Comparison of ENCODE assay signal across 21 cellular contexts in genomic region chr3:50095352-50095998, GRCh38. TPM values are rescaled to one million over a fixed set of nuclear protein-coding genes. Genes with fewer than 3 reads are reported as not detected.
DNase-seq lines count a peak whose midpoint lies in the region; ATAC-seq, FAIRE-seq and TF ChIP-seq lines count a peak whose summit lies in the region.
"Had no signal": no experiment of that assay in that cellular context is flagged by ENCODE, and none has a peak within 500 bp of the region (broad histone marks: within the 10 kb centered on the region; RNA-seq: fewer than 3 reads in every experiment).

No MANE protein-coding gene starts in this region.

- H4K20me1 ChIP-seq in GM23248 (ENCODE audit: insufficient read depth), result peaks cover under 1% of the 10 kb centered on the region

- H3K4me3 ChIP-seq in GM23248, result no peak overlapping the region
- H3K4me3 ChIP-seq: psoas muscle, SK-N-MC, thyroid gland had no signal

- no peaks in the 10 kb centered on the region for H3K9me2 ChIP-seq in GM23248 (ENCODE audit: insufficient read depth)

- H3K4me1 ChIP-seq in GM23248 (ENCODE audit: insufficient read depth), result peaks cover 15% of the 10 kb centered on the region

- peaks cover 53% of the 10 kb centered on the region for H3F3A ChIP-seq in GM23248 (ENCODE audit: insufficient read depth)

- H3K27ac Mint-ChIP-seq in activated CD8-positive, alpha-beta T cell treated with anti-CD3 and anti-CD28 coated beads for 36 hours, result peak overlapping the region; percentile 46
- no peak overlapping the region for H3K27ac Mint-ChIP-seq in activated CD8-positive, alpha-beta T cell treated with anti-CD3 and anti-CD28 coated beads, Interleukin-2, amount 10 ng/mL, durations not matched to agents 7 days and 5 days
- H3K27ac Mint-ChIP-seq in central memory CD8-positive, alpha-beta T cell (ENCODE audit: low read depth), result peak overlapping the region; percentile 38
- H3K27ac Mint-ChIP-seq in naive thymus-derived CD8-positive, alpha-beta T cell, result peak overlapping the region in 8 of 10 donors; percentile 8 to 75 (median 46)
- H3K27ac Mint-ChIP-seq: memory B cell had no signal

- no peak for ATAC-seq in activated CD8-positive, alpha-beta T cell treated with anti-CD3 and anti-CD28 coated beads for 36 hours
- ATAC-seq in activated CD8-positive, alpha-beta T cell treated with anti-CD3 and anti-CD28 coated beads, Interleukin-2, amount 10 ng/mL, durations not matched to agents 7 days and 5 days, result no peak
- no peak for ATAC-seq in central memory CD8-positive, alpha-beta T cell (replicated peaks; ENCODE audit: extremely low read depth, poor library complexity, severe bottlenecking)
- no peak for ATAC-seq in naive thymus-derived CD8-positive, alpha-beta T cell
- ATAC-seq: psoas muscle had no signal

- no peak overlapping the region for H3K9ac ChIP-seq in GM23248

- peak overlapping the region; percentile 5 for H3K27ac ChIP-seq in GM23248
- H3K27ac ChIP-seq: psoas muscle, SK-N-MC, thyroid gland had no signal

- CTCF ChIA-PET in activated CD8-positive, alpha-beta T cell treated with anti-CD3 and anti-CD28 coated beads for 36 hours (lab: Charles Lee), result interaction anchor here (0.9 to 2.2 kb wide), 5 partner anchors 8 to 151 kb away, joined by 3 to 8 read pairs (median 3); no protein-coding TSS in a partner anchor
- CTCF ChIA-PET in activated CD8-positive, alpha-beta T cell treated with anti-CD3 and anti-CD28 coated beads, Interleukin-2, amount 10 ng/mL, durations not matched to agents 7 days and 5 days (lab: Charles Lee), result interaction anchor here (1.0 kb wide), 1 partner anchor 26 kb away, joined by 3 read pairs; no protein-coding TSS in a partner anchor

- intact Hi-C loops in activated CD8-positive, alpha-beta T cell treated with anti-CD3 and anti-CD28 coated beads for 36 hours (cut with micrococcal nuclease), result no loop called here

- no peak for DNase-seq in activated CD8-positive, alpha-beta T cell treated with anti-CD3 and anti-CD28 coated beads for 36 hours
- DNase-seq in activated CD8-positive, alpha-beta T cell treated with anti-CD3 and anti-CD28 coated beads, Interleukin-2, amount 10 ng/mL, durations not matched to agents 7 days and 5 days, result no peak
- DNase-seq in GM23248 (peak; percentile 41), NCI-H2107 (lab: John Stamatoyannopoulos, UW) (no peak), AG08395 (ENCODE audit: low spot score) (no peak), HTR-8/SVneo (ENCODE audit: insufficient read length, low spot score) (no peak)
- DNase-seq in central memory CD8-positive, alpha-beta T cell (ENCODE audit: low spot score in 2 of 2), result no peak
- DNase-seq in naive thymus-derived CD8-positive, alpha-beta T cell, result no peak
- DNase-seq: activated CD4-positive, alpha-beta T cell treated with anti-CD3 and anti-CD28 coated beads for 48 hours; activated T-cell treated with anti-CD3 and anti-CD28 coated beads, Interleukin-2, amount 50 U/mL, for 48 hours; amygdala; C1 segment of cervical spinal cord; islet precursor cell; NCI-H1930; NCI-H446; psoas muscle; stimulated activated CD8-positive, alpha-beta memory T cell treated with anti-CD3 and anti-CD28 coated beads, Interleukin-4, amount 100 ng/mL, for 48 hours; thyroid gland had no signal

- H3K27me3 Mint-ChIP-seq in activated CD8-positive, alpha-beta T cell treated with anti-CD3 and anti-CD28 coated beads for 36 hours, result no peaks in the 10 kb centered on the region
- H3K27me3 Mint-ChIP-seq in activated CD8-positive, alpha-beta T cell treated with anti-CD3 and anti-CD28 coated beads, Interleukin-2, amount 10 ng/mL, durations not matched to agents 7 days and 5 days (ENCODE audit: low read depth), result no peaks in the 10 kb centered on the region
- H3K27me3 Mint-ChIP-seq in central memory CD8-positive, alpha-beta T cell, result no peaks in the 10 kb centered on the region
- H3K27me3 Mint-ChIP-seq in naive thymus-derived CD8-positive, alpha-beta T cell, result no peaks in the 10 kb centered on the region
- H3K27me3 Mint-ChIP-seq: memory B cell had no signal

- no peak for TF ChIP-seq CTCF in activated CD8-positive, alpha-beta T cell treated with anti-CD3 and anti-CD28 coated beads for 36 hours (IDR thresholded peaks at IDR 0.05)

- no peak for FAIRE-seq in HTR-8/SVneo (lab: Jason Lieb, UNC)

- no peaks in the 10 kb centered on the region for H3K9me3 Mint-ChIP-seq in activated CD8-positive, alpha-beta T cell treated with anti-CD3 and anti-CD28 coated beads for 36 hours
- H3K9me3 Mint-ChIP-seq in activated CD8-positive, alpha-beta T cell treated with anti-CD3 and anti-CD28 coated beads, Interleukin-2, amount 10 ng/mL, durations not matched to agents 7 days and 5 days (ENCODE audit: insufficient read depth), result no peaks in the 10 kb centered on the region
- H3K9me3 Mint-ChIP-seq in central memory CD8-positive, alpha-beta T cell, result no peaks in the 10 kb centered on the region
- no peaks in the 10 kb centered on the region for H3K9me3 Mint-ChIP-seq in naive thymus-derived CD8-positive, alpha-beta T cell
- H3K9me3 Mint-ChIP-seq: memory B cell, neural crest cell had no signal

- H3K4me3 Mint-ChIP-seq in activated CD8-positive, alpha-beta T cell treated with anti-CD3 and anti-CD28 coated beads for 36 hours, result no peak overlapping the region
- no peak overlapping the region for H3K4me3 Mint-ChIP-seq in activated CD8-positive, alpha-beta T cell treated with anti-CD3 and anti-CD28 coated beads, Interleukin-2, amount 10 ng/mL, durations not matched to agents 7 days and 5 days
- H3K4me3 Mint-ChIP-seq in central memory CD8-positive, alpha-beta T cell, result no peak overlapping the region
- H3K4me3 Mint-ChIP-seq in naive thymus-derived CD8-positive, alpha-beta T cell, result no peak overlapping the region
- H3K4me3 Mint-ChIP-seq: memory B cell had no signal

- H3K4me1 Mint-ChIP-seq in activated CD8-positive, alpha-beta T cell treated with anti-CD3 and anti-CD28 coated beads for 36 hours (ENCODE audit: low read depth), result peaks cover 32% of the 10 kb centered on the region
- H3K4me1 Mint-ChIP-seq in activated CD8-positive, alpha-beta T cell treated with anti-CD3 and anti-CD28 coated beads, Interleukin-2, amount 10 ng/mL, durations not matched to agents 7 days and 5 days (ENCODE audit: low read depth), result peaks cover 19% of the 10 kb centered on the region
- H3K4me1 Mint-ChIP-seq in central memory CD8-positive, alpha-beta T cell, result peaks cover 37% of the 10 kb centered on the region
- peaks cover 17 to 45% (median 36%) of the 10 kb centered on the region in 4 donors for H3K4me1 Mint-ChIP-seq in naive thymus-derived CD8-positive, alpha-beta T cell

- H3K36me3 Mint-ChIP-seq in activated CD8-positive, alpha-beta T cell treated with anti-CD3 and anti-CD28 coated beads for 36 hours (ENCODE audit: low read depth), result peaks cover 63% of the 10 kb centered on the region
- H3K36me3 Mint-ChIP-seq in activated CD8-positive, alpha-beta T cell treated with anti-CD3 and anti-CD28 coated beads, Interleukin-2, amount 10 ng/mL, durations not matched to agents 7 days and 5 days (ENCODE audit: low read depth), result peaks cover 76% of the 10 kb centered on the region
- peaks cover 93% of the 10 kb centered on the region for H3K36me3 Mint-ChIP-seq in central memory CD8-positive, alpha-beta T cell (ENCODE audit: insufficient read depth)
- H3K36me3 Mint-ChIP-seq in naive thymus-derived CD8-positive, alpha-beta T cell, result peaks cover 14 to 93% (median 23%) of the 10 kb centered on the region in 3 donors

- no peaks in the 10 kb centered on the region for H3K9me3 ChIP-seq in GM23248 (ENCODE audit: low read depth)
- H3K9me3 ChIP-seq: psoas muscle, thyroid gland had no signal

- peaks cover 96% of the 10 kb centered on the region for H3K79me2 ChIP-seq in GM23248 (ENCODE audit: insufficient read depth)

- H3K4me2 ChIP-seq in GM23248 (ENCODE audit: unreplicated experiment), result no peak overlapping the region

- 78 to 85% methylated on average over 5 of the region's 5 CpGs for WGBS in GM23248 (ENCODE audit: low coverage in 1 of 2, low lambda C conversion rate in 2 of 2, missing lambda C conversion rate in 2 of 2), 2 experiments

- POLR2A ChIA-PET in activated CD8-positive, alpha-beta T cell treated with anti-CD3 and anti-CD28 coated beads for 36 hours (lab: Charles Lee), result interaction anchor here (0.6 to 1.4 kb wide), 7 partner anchors 8 to 286 kb away, joined by 3 to 4 read pairs (median 3); no protein-coding TSS in a partner anchor
- POLR2A ChIA-PET in activated CD8-positive, alpha-beta T cell treated with anti-CD3 and anti-CD28 coated beads, Interleukin-2, amount 10 ng/mL, durations not matched to agents 7 days and 5 days (lab: Charles Lee), result interaction anchor here (1.0 to 1.2 kb wide), 4 partner anchors 10 to 25 kb away, joined by 3 to 4 read pairs (median 4); no protein-coding TSS in a partner anchor
- POLR2A ChIA-PET in naive thymus-derived CD8-positive, alpha-beta T cell (lab: Charles Lee), result interaction anchor here (1.4 kb wide), 1 partner anchor 13 kb away, joined by 3 read pairs; no protein-coding TSS in a partner anchor

- H2AFZ ChIP-seq in GM23248, result no peak overlapping the region

- H3K36me3 ChIP-seq in GM23248 (ENCODE audit: low read depth), result peaks cover 90% of the 10 kb centered on the region

- no peaks in the 10 kb centered on the region for H3K27me3 ChIP-seq in GM23248 (replicated peaks; ENCODE audit: insufficient read depth)
- H3K27me3 ChIP-seq: thyroid gland had no signal

- in situ Hi-C loops in GM23248 (cut with MboI), result no loop called here

RNA-seq across cellular contexts. Expression of gene RBM5, which starts 6.8 kb away (rescaled TPM):
- total RNA-seq in activated CD8-positive, alpha-beta T cell treated with anti-CD3 and anti-CD28 coated beads for 36 hours, result 100 to 1,000 TPM; 103 to 106 TPM
- 100 to 1,000 TPM; 180 to 185 TPM for total RNA-seq in activated CD8-positive, alpha-beta T cell treated with anti-CD3 and anti-CD28 coated beads, Interleukin-2, amount 10 ng/mL, durations not matched to agents 7 days and 5 days
- total RNA-seq in GM23248 (2014; rRNA removed; shearing (Covaris generic)), result 86.1 and 152 TPM in 2 replicates
- 44.5 and 55.0 TPM in 2 replicates for polyA plus RNA-seq in GM23248 (2016; fragmentation: Nextera tagmentation; extraction: Ambion mirVana)
- 100 to 1,000 TPM; 387 to 402 TPM for total RNA-seq in naive thymus-derived CD8-positive, alpha-beta T cell
- polyA plus RNA-seq in naive thymus-derived CD8-positive, alpha-beta T cell, result 10 to 100 TPM; 19.7 to 46.1 (median 35.0) TPM

RNA-seq across cellular contexts. Expression of gene SEMA3F, which starts 59.6 kb away (rescaled TPM):
- under 1 TPM; 0.34 to 0.43 TPM for total RNA-seq in activated CD8-positive, alpha-beta T cell treated with anti-CD3 and anti-CD28 coated beads for 36 hours
- total RNA-seq in activated CD8-positive, alpha-beta T cell treated with anti-CD3 and anti-CD28 coated beads, Interleukin-2, amount 10 ng/mL, durations not matched to agents 7 days and 5 days, result not detected
- total RNA-seq in GM23248 (2014; rRNA removed; shearing (Covaris generic)), result 3.2 and 3.5 TPM in 2 replicates
- polyA plus RNA-seq in GM23248 (2016; fragmentation: Nextera tagmentation; extraction: Ambion mirVana), result 0.25 and 0.54 TPM in 2 replicates
- not detected for total RNA-seq in naive thymus-derived CD8-positive, alpha-beta T cell
- not detected for polyA plus RNA-seq in naive thymus-derived CD8-positive, alpha-beta T cell
